In genomic region chr17:71759422-71760060, GRCh38 we compare ENCODE assay signal across 13 cellular contexts.
"Had no signal": no experiment of that assay in that cellular context is flagged by ENCODE, and none has a peak within 500 bp of the region (broad histone marks: within the 10 kb centered on the region; RNA-seq: fewer than 3 reads in every experiment).

No MANE protein-coding gene starts in this region.

- DNase-seq: activated B cell treated with CpG ODN at 0.5 μM for 24 hours; activated CD4-positive, alpha-beta T cell treated with anti-CD3 and anti-CD28 coated beads for 48 hours; activated CD8-positive, alpha-beta memory T cell treated with anti-CD3 and anti-CD28 coated beads, Interleukin-2, amount 50 U/mL, for 48 hours; activated CD8-positive, alpha-beta T cell treated with anti-CD3 and anti-CD28 coated beads, Interleukin-2, amount 10 ng/mL, durations not matched to agents 7 days and 5 days; activated naive CD8-positive, alpha-beta T cell treated with anti-CD3 and anti-CD28 coated beads for 36 hours; endodermal cell; lower lobe of right lung; nephron progenitor cell; occipital lobe; psoas muscle; stimulated activated naive CD8-positive, alpha-beta T cell treated with anti-CD3 and anti-CD28 coated beads, Interleukin-15, amount 100 ng/mL, for 72 hours had no signal

- H3K4me1 ChIP-seq: gastroesophageal sphincter, lower lobe of right lung, psoas muscle had no signal

- H3K4me3 ChIP-seq: gastroesophageal sphincter, lower lobe of right lung, psoas muscle had no signal

- ATAC-seq: activated CD8-positive, alpha-beta T cell treated with anti-CD3 and anti-CD28 coated beads, Interleukin-2, amount 10 ng/mL, durations not matched to agents 7 days and 5 days; gastroesophageal sphincter; lower lobe of right lung; psoas muscle; sciatic nerve; stimulated activated naive CD8-positive, alpha-beta T cell treated with anti-CD3 and anti-CD28 coated beads, Interleukin-15, amount 100 ng/mL, for 72 hours had no signal

- H3K36me3 ChIP-seq: gastroesophageal sphincter, lower lobe of right lung had no signal

- H3K27ac ChIP-seq: gastroesophageal sphincter, lower lobe of right lung, psoas muscle had no signal

- H3K9me3 ChIP-seq: gastroesophageal sphincter, lower lobe of right lung, psoas muscle had no signal
